In the genomic region with DNA sequence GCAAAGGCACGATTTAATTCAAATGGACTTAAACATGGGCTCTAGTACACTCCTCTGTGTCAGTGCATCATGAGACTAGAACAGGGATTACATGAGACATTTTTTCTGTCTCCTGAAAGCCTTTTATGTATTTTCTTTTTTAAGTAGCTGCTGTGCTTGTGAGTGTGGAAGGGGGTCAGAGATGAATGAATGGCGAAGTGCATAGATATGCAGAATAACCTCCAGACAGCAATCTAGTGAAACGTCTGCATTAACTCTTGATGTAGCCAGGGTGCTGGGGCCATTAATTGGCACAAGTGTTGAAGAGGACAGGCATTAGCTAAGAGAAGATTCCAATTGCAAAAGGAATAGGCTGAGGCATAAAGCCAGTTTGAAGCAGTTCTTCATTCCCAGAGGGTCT, we compare ENCODE assay signal across 8 cellular contexts.
"Had no signal": no experiment of that assay in that cellular context is flagged by ENCODE, and none has a peak within 500 bp of the region (broad histone marks: within the 10 kb centered on the region; RNA-seq: fewer than 3 reads in every experiment).

No MANE protein-coding gene starts in this region.

- ATAC-seq: HepG2, K562 had no signal

- H3K4me3 ChIP-seq: K562 had no signal

- H3K27ac ChIP-seq: HL-60, KMS-11 had no signal

- H3K4me2 ChIP-seq: KMS-11 had no signal

- DNase-seq: IMR-90, KBM-7, KG1 had no signal

- H3K27ac Mint-ChIP-seq: IgD-negative memory B cell had no signal

- H3K9ac ChIP-seq: KMS-11 had no signal

- H3K36me3 Mint-ChIP-seq: IgD-negative memory B cell had no signal
